In the genomic region with DNA sequence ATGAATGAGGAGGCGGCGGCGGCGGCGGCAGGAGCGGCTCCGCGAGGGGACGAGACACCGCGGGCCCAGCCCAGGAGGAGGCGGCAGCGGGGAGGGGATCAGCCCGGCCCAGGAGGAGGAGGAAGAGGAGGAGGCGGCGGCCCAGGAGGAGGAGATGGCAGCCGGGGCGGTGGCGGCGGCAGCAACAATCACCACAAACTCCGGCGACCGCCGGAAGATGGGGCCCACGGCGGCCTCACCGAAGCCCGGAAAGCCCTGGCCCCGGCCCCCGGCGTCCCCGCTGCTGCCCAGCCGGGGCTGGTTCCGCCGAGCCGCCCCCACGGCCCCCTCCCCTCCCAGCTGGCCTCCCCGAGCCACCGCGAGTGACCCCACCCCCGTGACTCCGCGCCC, we compare ENCODE assay signal across 8 cellular contexts. TPM values are rescaled to one million over a fixed set of nuclear protein-coding genes. Genes with fewer than 3 reads are reported as not detected.
DNase-seq lines count a peak whose midpoint lies in the region; ATAC-seq and TF ChIP-seq lines count a peak whose summit lies in the region.
"Not testable (repeated sequence)": the region's sequence is repeated elsewhere in the genome, so short reads cannot be mapped to it uniquely, and the experiment has no call there.

No MANE protein-coding gene starts in this region.

- peaks cover 24% of the 10 kb centered on the region; the same call in 1 of the 2 replicates for H3K79me2 ChIP-seq in H9 (ENCODE audit: insufficient read depth, low read length)
- H3K79me2 ChIP-seq in osteoblast (ENCODE audit: insufficient read depth, low read length) = peaks cover 45% of the 10 kb centered on the region

- H3K4me1 ChIP-seq in H9 (ENCODE audit: insufficient read depth, low read length) = not testable (repeated sequence)
- peaks cover 10% of the 10 kb centered on the region for H3K4me1 ChIP-seq in osteoblast (ENCODE audit: insufficient read depth, low read length)

- H3K9me3 Mint-ChIP-seq in H9, T-cell: not testable (repeated sequence)

- not testable (repeated sequence) for H4K20me1 ChIP-seq in H9 (ENCODE audit: control insufficient read depth, insufficient read depth, insufficient read length)
- H4K20me1 ChIP-seq in osteoblast (ENCODE audit: insufficient read depth, low read length) = peaks cover 32% of the 10 kb centered on the region

- no CpG with 5 or more reads among the region's 43 CpGs for WGBS in H9 (ENCODE audit: extremely low coverage, insufficient read length, low lambda C conversion rate)

- not testable (repeated sequence) for H3K56ac ChIP-seq in H9 (ENCODE audit: insufficient read length, low read depth, low read length)

- not testable (repeated sequence) for H4K8ac ChIP-seq in H9 (replicated peaks; ENCODE audit: insufficient read length, low read depth, low read length)

- not testable (repeated sequence) for H3K4ac ChIP-seq in H9 (ENCODE audit: low read depth, low read length)

- ATAC-seq in T-cell (replicated peaks in 1 of 4) = peak; percentile 77 to 81 (median 80)
- peak; percentile 78 for ATAC-seq in stimulated activated naive CD8-positive, alpha-beta T cell treated with anti-CD3 and anti-CD28 coated beads, Interleukin-15, Interleukin-2, amounts not matched to agents 100 U/mL and 50 U/mL, for 24 hours

- not testable (repeated sequence) for H3K23ac ChIP-seq in H9 (ENCODE audit: insufficient read length, low read depth, low read length)

- not testable (repeated sequence) for TF ChIP-seq CTCF in H9 (conservative IDR thresholded peaks at IDR 0.05); osteoblast (IDR thresholded peaks at IDR 0.05; ENCODE audit: extremely low read depth, low read depth, low read length)

- H3T11ph ChIP-seq in H9 (ENCODE audit: low read length) = not testable (repeated sequence)

- not testable (repeated sequence) for H3K4me2 ChIP-seq in H9 (ENCODE audit: insufficient read depth, insufficient read length, low read length); osteoblast (ENCODE audit: insufficient read depth, low read length)

- H3K9me3 ChIP-seq in H9 (ENCODE audit: control insufficient read depth, low read depth, low read length); KOPT-K1 (ENCODE audit: insufficient read depth, low read length, poor library complexity, severe bottlenecking); osteoblast (ENCODE audit: low read depth, low read length): not testable (repeated sequence)

- not testable (repeated sequence) for H2BK5ac ChIP-seq in H9 (ENCODE audit: insufficient read length, low read length)

- not testable (repeated sequence) for H3K36me3 ChIP-seq in KOPT-K1 (ENCODE audit: insufficient read depth, low read length); osteoblast (ENCODE audit: insufficient read depth, low read length)

- DNase-seq in GDM1 (lab: John Stamatoyannopoulos, UW) (peak; percentile 77), H9 (peak; percentile 47), T-cell (peak in 33 of 34 experiments; percentile 42 to 73 (median 61)), germinal center (ENCODE audit: low spot score) (peak; percentile 17), osteoblast (ENCODE audit: insufficient read length, low spot score, missing footprints) (peak; percentile 62)
- peak; percentile 73 for DNase-seq in activated naive CD4-positive, alpha-beta T cell treated with Interleukin-2 at 50 U/mL for 16 hours
- peak; percentile 67 for DNase-seq in stimulated activated naive CD8-positive, alpha-beta T cell treated with anti-CD3 and anti-CD28 coated beads, Interleukin-15, Interleukin-2, amounts not matched to agents 100 U/mL and 50 U/mL, for 24 hours

- not testable (repeated sequence) for H2BK12ac ChIP-seq in H9 (ENCODE audit: insufficient read length, low read depth, low read length)

- POLR2A ChIA-PET in T-cell (lab: Charles Lee) = not testable (repeated sequence)

- not testable (repeated sequence) for H2AK5ac ChIP-seq in H9 (ENCODE audit: insufficient read length, low read length)

- not testable (repeated sequence) for H2BK120ac ChIP-seq in H9 (ENCODE audit: low read depth, low read length, poor library complexity, severe bottlenecking)

- not testable (repeated sequence) for H3K9ac ChIP-seq in H9 (ENCODE audit: extremely low read depth, insufficient read length, low read length)

- H3K4me3 Mint-ChIP-seq in H9 (peak overlapping the region; percentile 60 to 68; a peak in 4 of 5 replicates), T-cell (peak overlapping the region; percentile 55 to 90 (median 69))

- H3K4me1 Mint-ChIP-seq in H9 = peaks cover 32 to 36% of the 10 kb centered on the region in 2 experiments
- peaks cover 45 to 55% (median 48%) of the 10 kb centered on the region in 3 donors for H3K4me1 Mint-ChIP-seq in T-cell

- H3K27me3 ChIP-seq in H9 (ENCODE audit: insufficient read depth, low read length); osteoblast (ENCODE audit: insufficient read depth, low read length): not testable (repeated sequence)

- H3K4me3 ChIP-seq in osteoblast (ENCODE audit: insufficient read depth, low read length) = peak overlapping the region; percentile 90

- not testable (repeated sequence) for H3K14ac ChIP-seq in H9 (ENCODE audit: insufficient read depth, low read length)

- not testable (repeated sequence) for H3K79me1 ChIP-seq in H9 (ENCODE audit: insufficient read depth, low read depth, low read length, poor library complexity, severe bottlenecking)

- H3K23me2 ChIP-seq in H9 (ENCODE audit: insufficient read length, low read depth, low read length, poor library complexity, severe bottlenecking) = not testable (repeated sequence)

- H4K91ac ChIP-seq in H9 (ENCODE audit: insufficient read length, low read depth, low read length) = not testable (repeated sequence)

- CTCF ChIA-PET in T-cell (lab: Charles Lee) = not testable (repeated sequence)

- peaks cover 6 to 17% (median 15%) of the 10 kb centered on the region in 3 experiments for H3K36me3 Mint-ChIP-seq in H9 (ENCODE audit: insufficient read depth in 1 of 3, low read depth in 3 of 3)
- not testable (repeated sequence) for H3K36me3 Mint-ChIP-seq in T-cell

- not testable (repeated sequence) for H3K27ac Mint-ChIP-seq in H9
- peak overlapping the region in 1 of 2 donors; percentile 54 for H3K27ac Mint-ChIP-seq in T-cell

- H3K18ac ChIP-seq in H9 (ENCODE audit: insufficient read length, low read depth, low read length) = not testable (repeated sequence)

- H2AFZ ChIP-seq in H9 (ENCODE audit: low read length); osteoblast (ENCODE audit: low read length): not testable (repeated sequence)

- not testable (repeated sequence) for H3K27me3 Mint-ChIP-seq in H9 (ENCODE audit: low read depth); T-cell

- H3K27ac ChIP-seq in H9 (ENCODE audit: insufficient read length, low read depth, low read length); osteoblast (ENCODE audit: low read depth, low read length): not testable (repeated sequence)
- H3K27ac ChIP-seq in KOPT-K1 (ENCODE audit: low read depth, low read length, poor library complexity, severe bottlenecking) = peak overlapping the region; percentile 93

- not testable (repeated sequence) for H4K5ac ChIP-seq in H9 (ENCODE audit: insufficient read length, low read depth, low read length)

- H2BK20ac ChIP-seq in H9 (ENCODE audit: low read depth, low read length, poor library complexity, severe bottlenecking) = not testable (repeated sequence)

- H2BK15ac ChIP-seq in H9 (ENCODE audit: low read depth, low read length) = not testable (repeated sequence)

RNA-seq across cellular contexts. Expression of gene MEMO1, which starts 0.5 kb away (rescaled TPM):
- 48.8 and 49.4 TPM in 2 replicates for total RNA-seq in H9 (2021)
- 10 to 100 TPM; 35.0 to 46.3 (median 41.5) TPM for total RNA-seq in T-cell
- 35.1 and 37.6 TPM in 2 replicates for total RNA-seq in osteoblast

RNA-seq across cellular contexts. Expression of gene DPY30, which starts 29.3 kb away (rescaled TPM):
- total RNA-seq in H9 (2021) (148 and 149 TPM in 2 replicates), T-cell (10 to 100 TPM; 30.3 to 54.1 (median 45.6) TPM), osteoblast (30.4 and 41.3 TPM in 2 replicates)

RNA-seq across cellular contexts. Expression of gene SPAST, which starts 53.1 kb away (rescaled TPM):
- 30.8 and 32.8 TPM in 2 replicates for total RNA-seq in H9 (2021)
- 10 to 100 TPM; 17.7 to 21.9 (median 19.9) TPM for total RNA-seq in T-cell
- 31.5 and 34.2 TPM in 2 replicates for total RNA-seq in osteoblast

Comparison
In these comparisons a context has a peak if more than half of its experiments do, and no peak if none do; other contexts are left out.
1. DNase-seq: peak in every context shown above with its lines; median percentile 77 in GDM1; 73 in activated naive CD4-positive, alpha-beta T cell treated with Interleukin-2 at 50 U/mL for 16 hours; 67 in stimulated activated naive CD8-positive, alpha-beta T cell treated with anti-CD3 and anti-CD28 coated beads, Interleukin-15, Interleukin-2, amounts not matched to agents 100 U/mL and 50 U/mL, for 24 hours; 62 in osteoblast; 61 in T-cell; 47 in H9; 17 in germinal center.